Comparison of ENCODE assay signal across 26 cellular contexts in genomic region chr12:30626847-30627246, GRCh38.
DNase-seq lines count a peak whose midpoint lies in the region; ATAC-seq, FAIRE-seq and TF ChIP-seq lines count a peak whose summit lies in the region.
"Had no signal": no experiment of that assay in that cellular context is flagged by ENCODE, and none has a peak within 500 bp of the region (broad histone marks: within the 10 kb centered on the region; RNA-seq: fewer than 3 reads in every experiment).

No MANE protein-coding gene starts in this region.

- H3K36me3 ChIP-seq in HepG2 (replicated peaks in 1 of 2; ENCODE audit: control insufficient read depth in 1 of 2, insufficient read depth in 2 of 2, low read length in 2 of 2) (peaks cover 2 to 16% of the 10 kb centered on the region in 2 experiments; a peak in 4 of 5 replicates), right lobe of liver (peaks cover 0 to 15% (median 8%) of the 10 kb centered on the region in 4 donors), tibial nerve (peaks cover 0 to 52% (median 5%) of the 10 kb centered on the region in 3 donors), lower lobe of right lung (peaks cover 35% of the 10 kb centered on the region), sigmoid colon (peaks cover 4 to 47% (median 15%) of the 10 kb centered on the region in 4 donors)

- TF ChIP-seq POLR2A in HepG2 (IDR thresholded peaks at IDR 0.05; ENCODE audit: insufficient read depth in 1 of 2, low read depth in 2 of 2, low read length in 2 of 2) (no peak), right lobe of liver (IDR thresholded peaks at IDR 0.05) (no peak), tibial nerve (IDR thresholded peaks at IDR 0.05) (no peak), sigmoid colon (IDR thresholded peaks at IDR 0.05) (no peak)

- H3K27ac Mint-ChIP-seq in WTC11, result 0 out of 2 replicates have a peak overlapping the region, but pooled peaks have one; percentile 14
- H3K27ac Mint-ChIP-seq: CD14-positive monocyte; CD4-positive, alpha-beta memory T cell; CD4-positive, CD25-positive, alpha-beta regulatory T cell had no signal

- no peak for TF ChIP-seq CTCF in WTC11 (IDR thresholded peaks at IDR 0.05)
- TF ChIP-seq CTCF in HepG2 (CRISPR knock-in tag; IDR thresholded peaks at IDR 0.05), result no peak
- no peak for TF ChIP-seq CTCF in right lobe of liver (IDR thresholded peaks at IDR 0.05)
- TF ChIP-seq CTCF in tibial nerve (IDR thresholded peaks at IDR 0.05), result no peak
- TF ChIP-seq CTCF in lower lobe of right lung (IDR thresholded peaks at IDR 0.05), result no peak
- TF ChIP-seq CTCF in sigmoid colon (IDR thresholded peaks at IDR 0.05), result no peak

- H3K27ac ChIP-seq in HepG2 (ENCODE audit: extremely low read length, insufficient read depth, low read length) (peak overlapping the region; percentile 43), right lobe of liver (no peak overlapping the region), tibial nerve (no peak overlapping the region), lower lobe of right lung (no peak overlapping the region), sigmoid colon (no peak overlapping the region)
- H3K27ac ChIP-seq: BLaER1 had no signal

- no peaks in the 10 kb centered on the region for H4K20me1 ChIP-seq in HepG2 (ENCODE audit: insufficient read depth, low read length)
- H4K20me1 ChIP-seq: BLaER1 had no signal

- no peak overlapping the region for H3K4me3 Mint-ChIP-seq in WTC11
- H3K4me3 Mint-ChIP-seq: CD14-positive monocyte; CD4-positive, alpha-beta memory T cell; CD4-positive, CD25-positive, alpha-beta regulatory T cell; CD8-positive, alpha-beta memory T cell had no signal

- ATAC-seq in WTC11 (no peak), HepG2 (peak; percentile 97), right lobe of liver (peak; percentile 51 to 86 (median 78)), lower lobe of right lung (no peak)
- ATAC-seq: GM12878 had no signal

- in situ Hi-C loops in HepG2 (cut with HindIII; ENCODE audit: extremely low pct_ligation_motif_present, low pct_unique_long_range_greater_than_20kb), result no loop called here

- CTCF ChIA-PET in WTC11 (lab: Charles Lee) (interaction anchor here (0.8 kb wide), 1 partner anchor 493 kb away, joined by 5 read pairs; no protein-coding TSS in a partner anchor), HepG2 (lab: Yijun Ruan, JAX; ENCODE audit: low intra/inter-chr PET ratio, low total read pairs) (no interaction called here)

- BruUV-seq in HepG2 (replicated peaks; lab: Mats Ljungman, UMichigan), result no TSS peak

- H2AFZ ChIP-seq in HepG2 (ENCODE audit: low read length), result no peak overlapping the region

- H3K4me1 Mint-ChIP-seq in WTC11, result peaks cover 6% of the 10 kb centered on the region

- H3K9ac ChIP-seq in HepG2 (ENCODE audit: insufficient read depth, low read depth, low read length), result no peak overlapping the region
- H3K9ac ChIP-seq: BLaER1 had no signal

- peak; percentile 79 for FAIRE-seq in HepG2 (lab: Jason Lieb, UNC)
- FAIRE-seq: GM12878, GM12892, GM18507 had no signal

- intact Hi-C loops in HepG2 (cut with micrococcal nuclease; ENCODE audit: unreplicated experiment) (loop anchor here (2.0 to 10.0 kb wide), 2 partner anchors 14 to 122 kb away; no protein-coding TSS in a partner anchor), right lobe of liver (cut with DNase I) (no loop called here), lower lobe of right lung (cut with DNase I) (no loop called here), sigmoid colon (cut with DNase I) (no loop called here)

- TF ChIP-seq EP300 in HepG2 (IDR thresholded peaks at IDR 0.05; ENCODE audit: low read depth in 2 of 2, low read length in 2 of 2) (peak in 1 of 2 experiments; percentile 45; a peak in 1 of 4 replicates), HepG2 (CRISPR knock-in tag; IDR thresholded peaks at IDR 0.05; ENCODE audit: borderline replicate concordance) (no peak), tibial nerve (IDR thresholded peaks at IDR 0.05) (no peak), sigmoid colon (IDR thresholded peaks at IDR 0.05) (no peak)

- H3K4me3 ChIP-seq in HepG2 (replicated peaks in 1 of 3; ENCODE audit: insufficient read depth in 1 of 3, low read depth in 2 of 3, low read length in 3 of 3) (no peak overlapping the region), right lobe of liver (no peak overlapping the region), tibial nerve (no peak overlapping the region), lower lobe of right lung (no peak overlapping the region), sigmoid colon (no peak overlapping the region)
- H3K4me3 ChIP-seq: BLaER1, GM12878 had no signal

- peak overlapping the region; percentile 25 for H3K4me2 ChIP-seq in HepG2 (ENCODE audit: low read depth, low read length)
- H3K4me2 ChIP-seq: BLaER1 had no signal

- no peaks in the 10 kb centered on the region for H3K9me3 Mint-ChIP-seq in WTC11
- H3K9me3 Mint-ChIP-seq: CD14-positive monocyte; CD4-positive, alpha-beta memory T cell; CD8-positive, alpha-beta memory T cell had no signal

- no peaks in the 10 kb centered on the region for H3K79me2 ChIP-seq in HepG2 (ENCODE audit: insufficient read depth, low read length)

- H3K4me1 ChIP-seq in HepG2 (ENCODE audit: insufficient read depth, low read length), result peaks cover 22% of the 10 kb centered on the region
- H3K4me1 ChIP-seq in right lobe of liver, result peaks cover 0 to 4% (median 0%) of the 10 kb centered on the region in 4 donors
- no peaks in the 10 kb centered on the region for H3K4me1 ChIP-seq in tibial nerve
- H3K4me1 ChIP-seq in lower lobe of right lung, result no peaks in the 10 kb centered on the region
- no peaks in the 10 kb centered on the region for H3K4me1 ChIP-seq in sigmoid colon
- H3K4me1 ChIP-seq: BE2C, BLaER1 had no signal

- no peaks in the 10 kb centered on the region for H3K9me3 ChIP-seq in HepG2 (ENCODE audit: low read length)
- H3K9me3 ChIP-seq in right lobe of liver, result no peaks in the 10 kb centered on the region
- no peaks in the 10 kb centered on the region for H3K9me3 ChIP-seq in tibial nerve
- H3K9me3 ChIP-seq in lower lobe of right lung, result no peaks in the 10 kb centered on the region
- H3K9me3 ChIP-seq in sigmoid colon, result no peaks in the 10 kb centered on the region
- H3K9me3 ChIP-seq: BE2C, BLaER1 had no signal

- no peaks in the 10 kb centered on the region for H3K27me3 Mint-ChIP-seq in WTC11 (ENCODE audit: low read depth)
- H3K27me3 Mint-ChIP-seq: CD4-positive, alpha-beta memory T cell; CD4-positive, CD25-positive, alpha-beta regulatory T cell; CD8-positive, alpha-beta memory T cell had no signal

- POLR2A ChIA-PET in WTC11 (lab: Charles Lee) (no interaction called here), HepG2 (lab: Yijun Ruan, JAX) (interaction anchor here (1.6 kb wide), 1 partner anchor 22 kb away, joined by 3 read pairs; no protein-coding TSS in a partner anchor)

- peaks cover 20% of the 10 kb centered on the region for H3K36me3 Mint-ChIP-seq in WTC11

- no peak for TF ChIP-seq RAD21 in HepG2 (CRISPR knock-in tag; IDR thresholded peaks at IDR 0.05)

- H3K27me3 ChIP-seq in HepG2 (ENCODE audit: control insufficient read depth in 1 of 2, insufficient read depth in 2 of 2, low read length in 2 of 2) (no peaks in the 10 kb centered on the region; a peak in 1 of 5 replicates), right lobe of liver (no peaks in the 10 kb centered on the region), tibial nerve (no peaks in the 10 kb centered on the region), lower lobe of right lung (ENCODE audit: low read depth) (no peaks in the 10 kb centered on the region), sigmoid colon (no peaks in the 10 kb centered on the region)
- H3K27me3 ChIP-seq: BE2C, BLaER1 had no signal

- DNase-seq in WTC11 (ENCODE audit: low spot score), result no peak
- DNase-seq in HepG2 (ENCODE audit: low spot score), result peak; percentile 70
- no peak for DNase-seq in right lobe of liver
- no peak for DNase-seq in tibial nerve (ENCODE audit: low spot score in 2 of 2)
- DNase-seq in lower lobe of right lung, result no peak
- DNase-seq in sigmoid colon, result no peak
- DNase-seq: 8988T; ACHN; BE2C; C1 segment of cervical spinal cord; CD4-positive, alpha-beta memory T cell; CD4-positive, CD25-positive, alpha-beta regulatory T cell; CD8-positive, alpha-beta memory T cell; COR-L47; DMS 273 treated with DMSO at 0.1 percent for 48 hours; DMS153; DMS53; DMS79; DND-41; EL; GDM1 had no signal

- 40% methylated on average over 3 of the region's 3 CpGs for WGBS in HepG2 (ENCODE audit: low lambda C conversion rate)
- WGBS in right lobe of liver (ENCODE audit: insufficient coverage, low coverage, low lambda C conversion rate, missing lambda C conversion rate), result 79% methylated on average over 3 of the region's 3 CpGs
- 91 to 97% methylated on average over 3 of the region's 3 CpGs for WGBS in tibial nerve, 2 donors
- WGBS in sigmoid colon, 2 donors, result 96 to 99% methylated on average over 3 of the region's 3 CpGs

TF ChIP-seq in WTC11, 78 proteins besides CTCF, POLR2A, EP300 and RAD21:
- no peak for TF ChIP-seq RELA (CRISPR knock-in tag; IDR thresholded peaks at IDR 0.05; ENCODE audit: borderline replicate concordance)
- no peak for TF ChIP-seq GTF2I (CRISPR knock-in tag; conservative IDR thresholded peaks at IDR 0.05)
- no peak for TF ChIP-seq TCF7 (CRISPR knock-in tag; IDR thresholded peaks at IDR 0.05; ENCODE audit: low read depth)
- TF ChIP-seq JAZF1 (CRISPR knock-in tag; IDR thresholded peaks at IDR 0.05), result no peak

TF ChIP-seq in HepG2, 621 proteins besides CTCF, POLR2A, EP300 and RAD21 (continues in another document):
- peak; percentile 65 for TF ChIP-seq ARID3A (IDR thresholded peaks at IDR 0.05; ENCODE audit: low read depth, low read length)
- no peak for TF ChIP-seq ARHGAP35 (CRISPR knock-in tag; IDR thresholded peaks at IDR 0.05; ENCODE audit: borderline replicate concordance)
- TF ChIP-seq HMGA1 (CRISPR knock-in tag; conservative IDR thresholded peaks at IDR 0.05), result no peak
- no peak for TF ChIP-seq RFX3 (CRISPR knock-in tag; IDR thresholded peaks at IDR 0.05)

Comparison
In these comparisons a context has a peak if more than half of its experiments do, and no peak if none do; other contexts are left out.
1. ATAC-seq: peak in HepG2 (single experiment) and right lobe of liver (4 of 4); none in WTC11 (single experiment) and lower lobe of right lung (0 of 2).
2. Of the 50 proteins assayed by ChIP-seq in both HepG2 and WTC11: peak only in HepG2: FOXJ3; only in WTC11: none; in both: none; in neither: 48; mixed calls (peak in some experiments, not most) for 1.